Comparison of ENCODE assay signal across 8 cellular contexts in the genomic region with DNA sequence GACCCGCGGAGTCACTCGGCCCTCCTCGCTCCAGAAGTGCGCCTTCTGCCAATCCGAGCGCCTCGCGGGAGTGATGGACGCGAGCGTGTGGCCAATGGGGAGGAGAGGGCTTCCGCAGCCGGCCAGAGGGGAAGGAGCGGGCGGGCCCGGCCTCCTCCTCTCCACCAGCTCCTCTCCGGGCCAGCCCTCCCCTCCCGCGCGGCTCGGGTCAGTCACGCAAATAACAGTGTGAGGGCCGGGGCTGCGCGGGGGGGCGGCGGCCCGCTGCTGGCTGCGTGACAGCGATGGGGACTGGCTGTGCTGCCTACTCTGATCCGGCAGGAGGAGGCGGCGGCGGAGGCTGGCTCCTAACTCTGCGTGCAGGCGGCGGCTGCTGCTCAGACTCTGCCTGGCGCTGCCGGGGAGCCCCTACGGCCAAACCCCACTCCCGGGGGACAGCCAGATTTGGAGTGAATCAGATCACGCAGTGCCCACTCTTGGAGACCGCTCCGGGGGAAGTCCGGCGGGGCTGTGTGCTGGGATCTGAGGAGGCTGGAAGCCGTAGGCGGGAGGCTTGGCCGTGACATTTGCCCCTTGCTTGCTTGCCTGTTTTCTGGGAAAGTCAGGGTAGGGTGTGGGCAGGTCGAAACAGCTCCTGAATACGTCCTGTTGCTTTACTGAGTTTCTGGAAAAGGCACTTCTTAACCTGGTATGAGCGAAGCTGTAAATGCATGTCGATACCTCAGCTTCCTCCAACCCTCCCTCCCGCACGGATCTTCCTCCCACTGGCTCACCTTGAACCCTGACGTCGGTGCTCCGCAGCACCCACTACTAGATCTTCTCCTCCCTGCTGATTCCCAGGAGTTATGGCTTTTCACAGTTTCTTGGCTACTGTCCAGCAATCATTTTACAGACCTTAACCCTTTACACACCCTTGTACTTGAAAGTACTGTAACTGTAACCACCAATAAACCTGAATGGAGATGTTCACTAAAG.
A peak's percentile ranks its signal among the peaks of the same experiment; 100 is the strongest.
DNase-seq lines count a peak whose midpoint lies in the region; ATAC-seq and TF ChIP-seq lines count a peak whose summit lies in the region.

No MANE protein-coding gene starts in this region.

- peaks cover 8% of the 10 kb centered on the region for H3K9me3 Mint-ChIP-seq in mesothelial cell of epicardium
- peaks cover 5% of the 10 kb centered on the region for H3K9me3 Mint-ChIP-seq in type B pancreatic cell

- H3K4me1 Mint-ChIP-seq in mesothelial cell of epicardium, result peaks cover 29% of the 10 kb centered on the region
- H3K4me1 Mint-ChIP-seq in type B pancreatic cell (ENCODE audit: unreplicated experiment), result peaks cover 13% of the 10 kb centered on the region

- H3K27me3 Mint-ChIP-seq in mesothelial cell of epicardium (ENCODE audit: low read depth) (no peaks in the 10 kb centered on the region), type B pancreatic cell (no peaks in the 10 kb centered on the region)

- peak overlapping the region; percentile 94 for H3K27ac ChIP-seq in VCaP

- H3K36me3 Mint-ChIP-seq in mesothelial cell of epicardium (no peaks in the 10 kb centered on the region), type B pancreatic cell (peaks cover 4% of the 10 kb centered on the region)

- peak; percentile 83 for ATAC-seq in GM18505 (IDR thresholded peaks at IDR 0.05; ENCODE audit: unreplicated experiment)
- ATAC-seq in HG02798 (IDR thresholded peaks at IDR 0.05; ENCODE audit: poor library complexity, unreplicated experiment), result peak; percentile 86

- TF ChIP-seq POLR2A in GM18505 (IDR thresholded peaks at IDR 0.05; ENCODE audit: borderline replicate concordance, extremely low read depth, insufficient read depth, insufficient read length), result peak; percentile 64

- DNase-seq in Ammon's horn (ENCODE audit: low spot score) (peak; percentile 99), NCI-H187 (lab: John Stamatoyannopoulos, UW) (peak; percentile 89 to 100), epidermal melanocyte (ENCODE audit: insufficient read length, low spot score) (peak; percentile 85), mesothelial cell of epicardium (ENCODE audit: low spot score in 2 of 2, unreplicated experiment in 2 of 2) (peak; percentile 96 to 97), type B pancreatic cell (ENCODE audit: extremely low spot score, unreplicated experiment) (no peak)

- peak overlapping the region; percentile 99 for H3K27ac Mint-ChIP-seq in mesothelial cell of epicardium
- H3K27ac Mint-ChIP-seq in type B pancreatic cell, result peak overlapping the region; percentile 96

- H3K4me3 Mint-ChIP-seq in mesothelial cell of epicardium (peak overlapping the region; percentile 95), type B pancreatic cell (peak overlapping the region; percentile 91)

- TF ChIP-seq CTCF in VCaP (conservative IDR thresholded peaks at IDR 0.05) (peak; percentile 22), mesothelial cell of epicardium (IDR thresholded peaks at IDR 0.05; ENCODE audit: unreplicated experiment) (peak; percentile 14), type B pancreatic cell (conservative IDR thresholded peaks at IDR 0.05) (peak; percentile 64)

Comparison
In these comparisons a context has a peak if more than half of its experiments do, and no peak if none do; other contexts are left out.
1. CTCF ChIP-seq: peak in every context shown above with its lines; median percentile 64 in type B pancreatic cell; 22 in VCaP; 14 in mesothelial cell of epicardium.